ENCODE assay signal across 21 cellular contexts in genomic region chr1:168752171-168752570, GRCh38. TPM values are rescaled to one million over a fixed set of nuclear protein-coding genes. Genes with fewer than 3 reads are reported as not detected.
DNase-seq lines count a peak whose midpoint lies in the region; TF ChIP-seq lines count a peak whose summit lies in the region.
"Had no signal": no experiment of that assay in that cellular context is flagged by ENCODE, and none has a peak within 500 bp of the region (broad histone marks: within the 10 kb centered on the region; RNA-seq: fewer than 3 reads in every experiment).

No MANE protein-coding gene starts in this region.

- H3K36me3 Mint-ChIP-seq in endodermal cell (ENCODE audit: low read depth), result no peaks in the 10 kb centered on the region
- H3K36me3 Mint-ChIP-seq: CD8-positive, alpha-beta memory T cell had no signal

- H3K4me1 ChIP-seq in endodermal cell (ENCODE audit: control insufficient read depth, insufficient read depth, low read length), result no peaks in the 10 kb centered on the region
- H3K4me1 ChIP-seq: adrenal gland, esophagus squamous epithelium had no signal

- no peaks in the 10 kb centered on the region for H3K27me3 ChIP-seq in endodermal cell (ENCODE audit: control insufficient read depth, insufficient read depth, low read length, poor library complexity, severe bottlenecking)
- H3K27me3 ChIP-seq: adrenal gland, esophagus squamous epithelium had no signal

- no peaks in the 10 kb centered on the region for H3K9me3 Mint-ChIP-seq in endodermal cell
- H3K9me3 Mint-ChIP-seq: activated T-cell treated with anti-CD3 and anti-CD28 coated beads, Interleukin-2, amount 50 U/mL, for 24 hours had no signal

- peak overlapping the region; percentile 23 for H3K27ac Mint-ChIP-seq in endodermal cell
- H3K27ac Mint-ChIP-seq: activated T-cell treated with anti-CD3 and anti-CD28 coated beads, Interleukin-2, amount 50 U/mL, for 24 hours had no signal

- TF ChIP-seq CTCF in endodermal cell (conservative IDR thresholded peaks at IDR 0.05) (no peak), coronary artery (IDR thresholded peaks at IDR 0.05) (no peak)

- H3K4me3 ChIP-seq in endodermal cell (ENCODE audit: low read length) (no peak overlapping the region), coronary artery (no peak overlapping the region)
- H3K4me3 ChIP-seq: adrenal gland, esophagus squamous epithelium had no signal

- no peaks in the 10 kb centered on the region for H3K36me3 ChIP-seq in endodermal cell (ENCODE audit: control insufficient read depth, insufficient read depth, low read length)
- H3K36me3 ChIP-seq: adrenal gland, esophagus squamous epithelium had no signal

- H3K27ac ChIP-seq in endodermal cell (ENCODE audit: low read depth, low read length), result no peak overlapping the region
- no peak overlapping the region for H3K27ac ChIP-seq in coronary artery
- H3K27ac ChIP-seq: adrenal gland, esophagus squamous epithelium had no signal

- H3K9me3 ChIP-seq in endodermal cell (ENCODE audit: control insufficient read depth, low read length), result no peaks in the 10 kb centered on the region
- H3K9me3 ChIP-seq: adrenal gland, esophagus squamous epithelium had no signal

- H3K4me1 Mint-ChIP-seq in endodermal cell, result no peaks in the 10 kb centered on the region
- H3K4me1 Mint-ChIP-seq: CD8-positive, alpha-beta memory T cell had no signal

- no peak overlapping the region for H3K4me3 Mint-ChIP-seq in endodermal cell
- H3K4me3 Mint-ChIP-seq: activated T-cell treated with anti-CD3 and anti-CD28 coated beads, Interleukin-2, amount 50 U/mL, for 24 hours; CD8-positive, alpha-beta memory T cell had no signal

- no peak overlapping the region for H3K9ac ChIP-seq in endodermal cell (ENCODE audit: extremely low read depth, low read length, poor library complexity, severe bottlenecking)

- 63 to 93% methylated on average over 2 to 7 of the region's 7 CpGs for WGBS in endodermal cell (ENCODE audit: insufficient coverage in 1 of 2, insufficient read length in 1 of 2), 2 experiments

- DNase-seq in NOMO-1 treated with DMSO at 0.1 percent for 48 hours (lab: John Stamatoyannopoulos, UW; ENCODE audit: unreplicated experiment), result peak; percentile 10
- DNase-seq in NOMO-1 treated with dmso at 0.1 percent for 144 hours (lab: John Stamatoyannopoulos, UW; ENCODE audit: unreplicated experiment), result no peak
- peak; percentile 49 for DNase-seq in NCI-H226
- DNase-seq in endodermal cell, result no peak
- peak; percentile 56 for DNase-seq in renal cortical epithelial cell (ENCODE audit: low read depth)
- no peak for DNase-seq in coronary artery (ENCODE audit: low spot score)
- no peak for DNase-seq in activated CD4-positive, alpha-beta T cell treated with anti-CD3 and anti-CD28 coated beads for 4 hours
- no peak for DNase-seq in anterior cingulate cortex (lab: John Stamatoyannopoulos, UW)
- DNase-seq: ACHN; activated CD4-positive, alpha-beta T cell treated with anti-CD3 and anti-CD28 coated beads, Interleukin-2, amount 50 U/mL, for 1 hour; activated T-cell treated with anti-CD3 and anti-CD28 coated beads, Interleukin-2, amount 50 U/mL, for 24 hours; adrenal gland; CD8-positive, alpha-beta memory T cell; cortex of kidney; esophagus squamous epithelium; hippocampal formation; Kasumi-1; NCI-H2029; NCI-H748 treated with DMSO at 0.1 percent for 48 hours; posterior cingulate gyrus had no signal

- H3K27me3 Mint-ChIP-seq in endodermal cell (ENCODE audit: insufficient read depth), result peaks cover 2% of the 10 kb centered on the region

RNA-seq across cellular contexts. Expression of gene DPT, which starts 23.2 kb away (rescaled TPM):
- total RNA-seq in endodermal cell (not detected), renal cortical epithelial cell (not detected in 2 replicates)
- not detected for polyA plus RNA-seq in endodermal cell (2013, experiment 1 of 2)
- polyA plus RNA-seq in endodermal cell (2013, experiment 2 of 2), result not detected
- total RNA-seq: CD8-positive, alpha-beta memory T cell; T-helper 1 cell treated with Interleukin-12 subunit alpha and Interleukin-12 subunit beta and Interleukin-4 antibody, amounts not matched to agents 30 ng/mL and 1 ng/mL, for 36 hours had no signal
- polyA plus RNA-seq: CD8-positive, alpha-beta memory T cell had no signal

Comparison
In these comparisons a context has a peak if more than half of its experiments do, and no peak if none do; other contexts are left out.
1. DNase-seq: peak in NOMO-1 treated with DMSO at 0.1 percent for 48 hours (single experiment), NCI-H226 (single experiment) and renal cortical epithelial cell (single experiment); none in NOMO-1 treated with dmso at 0.1 percent for 144 hours (single experiment), endodermal cell (single experiment), coronary artery (single experiment), activated CD4-positive, alpha-beta T cell treated with anti-CD3 and anti-CD28 coated beads for 4 hours (0 of 2) and anterior cingulate cortex (0 of 58).